ENCODE assay signal across 28 cellular contexts in genomic region chr1:80922906-80923305, GRCh38.
"Had no signal": no experiment of that assay in that cellular context is flagged by ENCODE, and none has a peak within 500 bp of the region (broad histone marks: within the 10 kb centered on the region; RNA-seq: fewer than 3 reads in every experiment).

No MANE protein-coding gene starts in this region.

- H3K9me3 Mint-ChIP-seq: stimulated activated memory B cell treated with anti-CD40 and anti-IgM and Interleukin-4, amounts not matched to agents 10 μg/mL and 1 μg/mL and 100 μg/mL, for 72 hours had no signal

- H3K27me3 ChIP-seq: stomach, suprapubic skin, testis, thyroid gland, tibial artery, tibial nerve, transverse colon, upper lobe of left lung, upper lobe of right lung, uterus, vagina had no signal

- ATAC-seq: stimulated activated effector memory CD8-positive, alpha-beta T cell treated with anti-CD3 and anti-CD28 coated beads, Interleukin-12 subunit alpha, Interleukin-12 subunit beta, amount 100 ng/mL, for 72 hours; stimulated activated memory B cell treated with anti-CD40 and anti-IgM and Interleukin-4, amounts not matched to agents 10 μg/mL and 1 μg/mL and 100 μg/mL, for 72 hours; stimulated activated naive B cell treated with anti-CD40 and anti-IgM and Interleukin-4, amounts not matched to agents 10 μg/mL and 1 μg/mL and 100 μg/mL, for 72 hours; stimulated activated naive CD8-positive, alpha-beta T cell treated with anti-CD3 and anti-CD28 coated beads, Interleukin-15, amount 100 ng/mL, for 72 hours; stimulated activated naive CD8-positive, alpha-beta T cell treated with anti-CD3 and anti-CD28 coated beads, Interleukin-15, Interleukin-2, amounts not matched to agents 100 U/mL and 50 U/mL, for 24 hours; upper lobe of right lung had no signal

- H3K27me3 Mint-ChIP-seq: stimulated activated memory B cell treated with anti-CD40 and anti-IgM and Interleukin-4, amounts not matched to agents 10 μg/mL and 1 μg/mL and 100 μg/mL, for 72 hours; stimulated activated naive B cell treated with anti-CD40 and anti-IgM and Interleukin-4, amounts not matched to agents 10 μg/mL and 1 μg/mL and 100 μg/mL, for 72 hours; stimulated activated naive CD8-positive, alpha-beta T cell treated with anti-CD3 and anti-CD28 coated beads, Interleukin-15, amount 100 ng/mL, for 72 hours; stimulated activated naive CD8-positive, alpha-beta T cell treated with anti-CD3 and anti-CD28 coated beads, Interleukin-15, Interleukin-2, amounts not matched to agents 100 ng/mL and 50 ng/mL, for 24 hours; type B pancreatic cell had no signal

- H3K36me3 Mint-ChIP-seq: stimulated activated effector memory CD8-positive, alpha-beta T cell treated with anti-CD3 and anti-CD28 coated beads, Interleukin-12 subunit alpha, Interleukin-12 subunit beta, amount 100 ng/mL, for 72 hours; stimulated activated memory B cell treated with anti-CD40 and anti-IgM and Interleukin-4, amounts not matched to agents 10 μg/mL and 1 μg/mL and 100 μg/mL, for 72 hours; stimulated activated naive B cell treated with anti-CD40 and anti-IgM and Interleukin-4, amounts not matched to agents 10 μg/mL and 1 μg/mL and 100 μg/mL, for 72 hours; type B pancreatic cell had no signal

- H3K4me3 ChIP-seq: stomach, suprapubic skin, testis, thoracic aorta, thyroid gland, tibial artery, tibial nerve, transverse colon, upper lobe of left lung, upper lobe of right lung, uterus, vagina had no signal

- H3K27ac Mint-ChIP-seq: stimulated activated effector memory CD8-positive, alpha-beta T cell treated with anti-CD3 and anti-CD28 coated beads, Interleukin-12 subunit alpha, Interleukin-12 subunit beta, amount 100 ng/mL, for 72 hours; stimulated activated memory B cell treated with anti-CD40 and anti-IgM and Interleukin-4, amounts not matched to agents 10 μg/mL and 1 μg/mL and 100 μg/mL, for 72 hours; stimulated activated naive B cell treated with anti-CD40 and anti-IgM and Interleukin-4, amounts not matched to agents 10 μg/mL and 1 μg/mL and 100 μg/mL, for 72 hours; stimulated activated naive CD8-positive, alpha-beta T cell treated with anti-CD3 and anti-CD28 coated beads, Interleukin-15, amount 100 ng/mL, for 72 hours; stimulated activated naive CD8-positive, alpha-beta T cell treated with anti-CD3 and anti-CD28 coated beads, Interleukin-15, Interleukin-2, amounts not matched to agents 100 ng/mL and 50 ng/mL, for 24 hours; type B pancreatic cell had no signal

- H3K4me1 ChIP-seq: stomach, suprapubic skin, thyroid gland, tibial artery, transverse colon, upper lobe of left lung, upper lobe of right lung, uterus, vagina had no signal

- H3K27ac ChIP-seq: stomach, suprapubic skin, testis, thoracic aorta, thyroid gland, tibial artery, tibial nerve, transverse colon, upper lobe of left lung, upper lobe of right lung, uterus, vagina had no signal

- H3K36me3 ChIP-seq: stomach, suprapubic skin, thoracic aorta, thyroid gland, tibial artery, tibial nerve, transverse colon, upper lobe of left lung, upper lobe of right lung, uterus, vagina had no signal

- DNase-seq: stimulated activated CD4-positive, alpha-beta T cell treated with anti-CD3 and anti-CD28 coated beads, Interleukin-2, amount 100 ng/mL, for 48 hours; stimulated activated CD4-positive, alpha-beta T cell treated with anti-CD3 and anti-CD28 coated beads, Interleukin-4, amount 100 ng/mL, for 1 hour; stimulated activated CD4-positive, alpha-beta T cell treated with anti-CD3 and anti-CD28 coated beads, Interleukin-4, amount 100 ng/mL, for 24 hours; stimulated activated CD4-positive, alpha-beta T cell treated with anti-CD3 and anti-CD28 coated beads, Interleukin-4, amount 100 ng/mL, for 4 hours; stimulated activated CD8-positive, alpha-beta memory T cell treated with anti-CD3 and anti-CD28 coated beads, Interleukin-4, amount 100 ng/mL, for 48 hours; stimulated activated naive B cell treated with anti-CD40 and anti-IgM and Interleukin-4, amounts not matched to agents 10 μg/mL and 1 μg/mL and 100 μg/mL, for 72 hours; stimulated activated naive CD4-positive, alpha-beta T cell; stimulated activated naive CD4-positive, alpha-beta T cell treated with Interleukin-2 at 50 U/mL for 16 hours; stimulated activated naive CD8-positive, alpha-beta T cell treated with anti-CD3 and anti-CD28 coated beads, Interleukin-15, amount 100 ng/mL, for 72 hours; stimulated activated naive CD8-positive, alpha-beta T cell treated with anti-CD3 and anti-CD28 coated beads, Interleukin-15, Interleukin-2, amounts not matched to agents 100 U/mL and 50 U/mL, for 24 hours; stomach; substantia nigra; testis; thyroid gland; tibial artery; transverse colon; trophoblast cell; upper lobe of left lung; upper lobe of right lung; uterus had no signal

- H3K9me3 ChIP-seq: stomach, suprapubic skin, testis, thoracic aorta, thyroid gland, tibial artery, tibial nerve, transverse colon, upper lobe of left lung, upper lobe of right lung, uterus, vagina had no signal

- H3K4me3 Mint-ChIP-seq: stimulated activated effector memory CD8-positive, alpha-beta T cell treated with anti-CD3 and anti-CD28 coated beads, Interleukin-12 subunit alpha, Interleukin-12 subunit beta, amount 100 ng/mL, for 72 hours; stimulated activated memory B cell treated with anti-CD40 and anti-IgM and Interleukin-4, amounts not matched to agents 10 μg/mL and 1 μg/mL and 100 μg/mL, for 72 hours; stimulated activated naive B cell treated with anti-CD40 and anti-IgM and Interleukin-4, amounts not matched to agents 10 μg/mL and 1 μg/mL and 100 μg/mL, for 72 hours; stimulated activated naive CD8-positive, alpha-beta T cell treated with anti-CD3 and anti-CD28 coated beads, Interleukin-15, amount 100 ng/mL, for 72 hours; stimulated activated naive CD8-positive, alpha-beta T cell treated with anti-CD3 and anti-CD28 coated beads, Interleukin-15, Interleukin-2, amounts not matched to agents 100 ng/mL and 50 ng/mL, for 24 hours; type B pancreatic cell had no signal

- H3K4me1 Mint-ChIP-seq: stimulated activated effector memory CD8-positive, alpha-beta T cell treated with anti-CD3 and anti-CD28 coated beads, Interleukin-12 subunit alpha, Interleukin-12 subunit beta, amount 100 ng/mL, for 72 hours; stimulated activated memory B cell treated with anti-CD40 and anti-IgM and Interleukin-4, amounts not matched to agents 10 μg/mL and 1 μg/mL and 100 μg/mL, for 72 hours; stimulated activated naive B cell treated with anti-CD40 and anti-IgM and Interleukin-4, amounts not matched to agents 10 μg/mL and 1 μg/mL and 100 μg/mL, for 72 hours; stimulated activated naive CD8-positive, alpha-beta T cell treated with anti-CD3 and anti-CD28 coated beads, Interleukin-15, amount 100 ng/mL, for 72 hours had no signal
